In genomic region chr5:76408104-76408644, GRCh38 we compare ENCODE assay signal across 1 cellular context.
TF ChIP-seq lines count a peak whose summit lies in the region.

No MANE protein-coding gene starts in this region.

TF ChIP-seq in K562, 482 proteins besides CTCF, POLR2A, EP300 and RAD21:
- TF ChIP-seq ZNF431 (CRISPR knock-in tag; IDR thresholded peaks at IDR 0.05) (peak; percentile 75; the same call in 1 of the 2 replicates), NR4A1 (CRISPR knock-in tag; IDR thresholded peaks at IDR 0.05) (no peak), NR4A1 (tag; IDR thresholded peaks at IDR 0.05) (no peak)
TF ChIP-seq in K562: peak in this region for 1.
